Comparison of ENCODE assay signal across 12 cellular contexts in the genomic region with DNA sequence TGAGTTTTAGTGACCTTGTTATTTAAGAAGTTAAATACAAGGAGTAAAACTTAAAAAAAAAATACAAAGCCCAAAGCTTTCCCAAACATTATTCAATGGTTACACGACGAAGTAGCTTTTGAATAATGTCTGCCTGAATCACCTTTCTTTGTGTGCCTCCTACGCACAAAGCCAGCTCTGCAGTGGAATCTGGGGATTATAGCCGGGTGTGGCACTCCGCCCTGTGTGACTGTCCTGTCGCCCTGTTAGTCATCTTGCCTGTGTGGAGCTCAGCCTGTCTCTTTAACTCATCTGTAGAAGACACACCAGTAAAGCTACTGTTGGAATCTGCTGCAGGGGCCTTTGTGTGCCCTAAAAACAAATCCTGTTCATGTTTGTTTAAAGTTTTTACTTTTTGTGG.
DNase-seq lines count a peak whose midpoint lies in the region; ATAC-seq and TF ChIP-seq lines count a peak whose summit lies in the region.
"Had no signal": no experiment of that assay in that cellular context is flagged by ENCODE, and none has a peak within 500 bp of the region (broad histone marks: within the 10 kb centered on the region; RNA-seq: fewer than 3 reads in every experiment).

No MANE protein-coding gene starts in this region.

- H3K27me3 ChIP-seq in upper lobe of right lung: no peaks in the 10 kb centered on the region
- H3K27me3 ChIP-seq: right lobe of liver, suprapubic skin had no signal

- H3K27ac Mint-ChIP-seq in activated T-helper 2 cell treated with anti-CD3 and anti-CD28 coated beads, Interferon-gamma antibody, Interleukin-2, Interleukin-4, amounts not matched to agents 10 μg/mL and 5 μg/mL and 100 μg/mL, durations not matched to agents 14 hours and 24 hours and 36 hours: no peak overlapping the region

- peaks cover 49% of the 10 kb centered on the region for H3K36me3 ChIP-seq in upper lobe of right lung

- no peaks in the 10 kb centered on the region for H3K9me3 Mint-ChIP-seq in activated T-helper 2 cell treated with anti-CD3 and anti-CD28 coated beads, Interferon-gamma antibody, Interleukin-2, Interleukin-4, amounts not matched to agents 10 μg/mL and 5 μg/mL and 100 μg/mL, durations not matched to agents 14 hours and 24 hours and 36 hours

- no peaks in the 10 kb centered on the region for H3K4me1 ChIP-seq in upper lobe of right lung

- ATAC-seq in upper lobe of right lung: peak; percentile 66
- no peak for ATAC-seq in HG03460 (IDR thresholded peaks at IDR 0.05; ENCODE audit: unreplicated experiment)

- peaks cover 57% of the 10 kb centered on the region for H3K36me3 Mint-ChIP-seq in activated T-helper 2 cell treated with anti-CD3 and anti-CD28 coated beads, Interferon-gamma antibody, Interleukin-2, Interleukin-4, amounts not matched to agents 10 μg/mL and 5 μg/mL and 100 μg/mL, durations not matched to agents 14 hours and 24 hours and 36 hours (ENCODE audit: low read depth)

- H3K27ac ChIP-seq in upper lobe of right lung: no peak overlapping the region
- H3K27ac ChIP-seq: right lobe of liver, suprapubic skin had no signal

- peaks cover 36% of the 10 kb centered on the region for H3K4me1 Mint-ChIP-seq in activated T-helper 2 cell treated with anti-CD3 and anti-CD28 coated beads, Interferon-gamma antibody, Interleukin-2, Interleukin-4, amounts not matched to agents 10 μg/mL and 5 μg/mL and 100 μg/mL, durations not matched to agents 14 hours and 24 hours and 36 hours (ENCODE audit: low read depth)

- TF ChIP-seq CTCF in fibroblast of the aortic adventitia (IDR thresholded peaks at IDR 0.05; ENCODE audit: insufficient read depth, low read length): no peak
- no peak for TF ChIP-seq CTCF in upper lobe of right lung (IDR thresholded peaks at IDR 0.05)

- H3K4me3 ChIP-seq in fibroblast of the aortic adventitia (ENCODE audit: low read depth, low read length): no peak overlapping the region
- H3K4me3 ChIP-seq in upper lobe of right lung: no peak overlapping the region
- H3K4me3 ChIP-seq: right lobe of liver, suprapubic skin had no signal

- H3K4me3 Mint-ChIP-seq in activated T-helper 2 cell treated with anti-CD3 and anti-CD28 coated beads, Interferon-gamma antibody, Interleukin-2, Interleukin-4, amounts not matched to agents 10 μg/mL and 5 μg/mL and 100 μg/mL, durations not matched to agents 14 hours and 24 hours and 36 hours (ENCODE audit: low read depth): no peak overlapping the region

- peak; percentile 15 for DNase-seq in stimulated activated CD4-positive, alpha-beta T cell treated with anti-CD3 and anti-CD28 coated beads, Interleukin-1b, Interleukin-23, amount 100 ng/mL, for 48 hours
- DNase-seq in stimulated activated CD4-positive, alpha-beta T cell treated with anti-CD3 and anti-CD28 coated beads, Interleukin-2, amount 100 ng/mL, for 48 hours: no peak
- DNase-seq in RPMI7951 (ENCODE audit: low read depth) (peak; percentile 71), fibroblast of the aortic adventitia (ENCODE audit: low read depth) (peak; percentile 30), upper lobe of right lung (no peak), NCI-H2081 (lab: John Stamatoyannopoulos, UW) (no peak)
- DNase-seq in activated T-helper 2 cell treated with anti-CD3 and anti-CD28 coated beads, Interferon-gamma antibody, Interleukin-2, Interleukin-4, amounts not matched to agents 10 μg/mL and 5 μg/mL and 100 μg/mL, durations not matched to agents 14 hours and 24 hours and 36 hours (ENCODE audit: low spot score): no peak
- DNase-seq: activated CD4-positive, alpha-beta T cell treated with anti-CD3 and anti-CD28 coated beads, Interleukin-2, amount 50 U/mL, for 1 hour; NCI-H69; right lobe of liver had no signal

- no peaks in the 10 kb centered on the region for H3K27me3 Mint-ChIP-seq in activated T-helper 2 cell treated with anti-CD3 and anti-CD28 coated beads, Interferon-gamma antibody, Interleukin-2, Interleukin-4, amounts not matched to agents 10 μg/mL and 5 μg/mL and 100 μg/mL, durations not matched to agents 14 hours and 24 hours and 36 hours (ENCODE audit: low read depth)

- intact Hi-C loops in upper lobe of right lung (cut with DNase I): no loop called here
- intact Hi-C loops in activated T-helper 2 cell treated with anti-CD3 and anti-CD28 coated beads, Interferon-gamma antibody, Interleukin-2, Interleukin-4, amounts not matched to agents 10 μg/mL and 5 μg/mL and 100 μg/mL, durations not matched to agents 14 hours and 24 hours and 36 hours (cut with micrococcal nuclease): no loop called here

- no peaks in the 10 kb centered on the region for H3K9me3 ChIP-seq in upper lobe of right lung
- H3K9me3 ChIP-seq: right lobe of liver, suprapubic skin had no signal

Comparison
In these comparisons a context has a peak if more than half of its experiments do, and no peak if none do; other contexts are left out.
1. DNase-seq: peak in stimulated activated CD4-positive, alpha-beta T cell treated with anti-CD3 and anti-CD28 coated beads, Interleukin-1b, Interleukin-23, amount 100 ng/mL, for 48 hours (single experiment), RPMI7951 (single experiment) and fibroblast of the aortic adventitia (single experiment); none in stimulated activated CD4-positive, alpha-beta T cell treated with anti-CD3 and anti-CD28 coated beads, Interleukin-2, amount 100 ng/mL, for 48 hours (0 of 2), upper lobe of right lung (single experiment), activated T-helper 2 cell treated with anti-CD3 and anti-CD28 coated beads, Interferon-gamma antibody, Interleukin-2, Interleukin-4, amounts not matched to agents 10 μg/mL and 5 μg/mL and 100 μg/mL, durations not matched to agents 14 hours and 24 hours and 36 hours (single experiment) and NCI-H2081 (0 of 2).